Comparison of ENCODE assay signal across 15 cellular contexts in genomic region chr22:46828323-46829139, GRCh38.
DNase-seq lines count a peak whose midpoint lies in the region; ATAC-seq and TF ChIP-seq lines count a peak whose summit lies in the region.
"Had no signal": no experiment of that assay in that cellular context is flagged by ENCODE, and none has a peak within 500 bp of the region (broad histone marks: within the 10 kb centered on the region; RNA-seq: fewer than 3 reads in every experiment).

No MANE protein-coding gene starts in this region.

- peak overlapping the region; percentile 26 for H2BK5ac ChIP-seq in IMR-90 (ENCODE audit: low read depth, low read length, poor library complexity, severe bottlenecking)

- CTCF ChIA-PET in IMR-90 (lab: Yijun Ruan, JAX), result interaction anchor here (1.0 to 1.2 kb wide), 2 partner anchors 12 to 30 kb away, joined by 3 to 5 read pairs; no protein-coding TSS in a partner anchor

- H2BK15ac ChIP-seq in IMR-90 (ENCODE audit: low read depth, low read length), result 0 out of 3 replicates have a peak overlapping the region, but pooled peaks have one; percentile 25

- H2BK20ac ChIP-seq in IMR-90 (ENCODE audit: low read depth, low read length), result peak overlapping the region; percentile 35; the same call in 1 of the 2 replicates

- peak overlapping the region; percentile 77 for H2AK5ac ChIP-seq in IMR-90 (ENCODE audit: low read depth, low read length)

- peak overlapping the region; percentile 74 for H3K14ac ChIP-seq in IMR-90 (replicated peaks; ENCODE audit: low read depth, low read length)

- H3K9me1 ChIP-seq in IMR-90 (ENCODE audit: insufficient read depth, low read length), result peaks cover 35% of the 10 kb centered on the region

- H4K91ac ChIP-seq in IMR-90 (ENCODE audit: insufficient read depth, low read depth, low read length), result peak overlapping the region; percentile 70

- TF ChIP-seq POLR2A in IMR-90 (IDR thresholded peaks at IDR 0.05; ENCODE audit: low read depth, low read length), result no peak

- H3K4me1 ChIP-seq in IMR-90 (ENCODE audit: control insufficient read depth, insufficient read depth, low read length), result peaks cover 26% of the 10 kb centered on the region

- dilution Hi-C loops in IMR-90 (cut with HindIII; ENCODE audit: low sequenced_read_pairs, unreplicated experiment), result no loop called here

- H3K4me2 ChIP-seq in IMR-90 (ENCODE audit: low read depth, low read length), result no peak overlapping the region

- H3K27me3 ChIP-seq in IMR-90 (ENCODE audit: control insufficient read depth, insufficient read depth, low read length), result no peaks in the 10 kb centered on the region
- H3K27me3 ChIP-seq: right atrium auricular region had no signal

- no peak for ATAC-seq in IMR-90 (ENCODE audit: low read depth)
- no peak for ATAC-seq in activated T-cell treated with anti-CD3 and anti-CD28 coated beads, Interleukin-2, amount 50 U/mL, for 4 hours
- no peak for ATAC-seq in GM18517 (IDR thresholded peaks at IDR 0.05; ENCODE audit: unreplicated experiment)
- ATAC-seq: CD8-positive, alpha-beta T cell; stimulated activated naive CD8-positive, alpha-beta T cell treated with anti-CD3 and anti-CD28 coated beads, Interleukin-15, Interleukin-2, amounts not matched to agents 100 U/mL and 50 U/mL, for 24 hours; T-cell had no signal

- WGBS in IMR-90 (ENCODE audit: extremely low coverage in 2 of 2, insufficient read length in 1 of 2), 2 experiments, result no CpG with 5 or more reads among the region's 12 CpGs

- H3K18ac ChIP-seq in IMR-90 (ENCODE audit: low read depth, low read length), result peak overlapping the region; percentile 49

- peak overlapping the region; percentile 59 for H2BK120ac ChIP-seq in IMR-90 (ENCODE audit: low read depth, low read length)

- peak; percentile 12 for DNase-seq in Caki2 (ENCODE audit: low read depth)
- DNase-seq in IMR-90, result no peak
- peak; percentile 58 for DNase-seq in coronary artery (ENCODE audit: low spot score)
- DNase-seq in nephron progenitor cell, result no peak
- no peak for DNase-seq in immature natural killer cell
- no peak for DNase-seq in activated T-cell treated with anti-CD3 and anti-CD28 coated beads, Interleukin-2, amount 50 U/mL, for 4 hours
- DNase-seq: activated T-cell treated with anti-CD3 and anti-CD28 coated beads for 4 hours; CD8-positive, alpha-beta T cell; MV-4-11; naive B cell; OCI-M1; stimulated activated naive CD8-positive, alpha-beta T cell treated with anti-CD3 and anti-CD28 coated beads, Interleukin-15, Interleukin-2, amounts not matched to agents 100 U/mL and 50 U/mL, for 24 hours; T-cell had no signal

- H3K23ac ChIP-seq in IMR-90 (ENCODE audit: low read depth, low read length), result peak overlapping the region; percentile 29; the same call in 1 of the 2 replicates

- H3K4me1 Mint-ChIP-seq in nephron progenitor cell, result peaks cover 34% of the 10 kb centered on the region
- peaks cover 53 to 75% of the 10 kb centered on the region in 2 donors for H3K4me1 Mint-ChIP-seq in immature natural killer cell
- peaks cover 13% of the 10 kb centered on the region for H3K4me1 Mint-ChIP-seq in activated T-cell treated with anti-CD3 and anti-CD28 coated beads, Interleukin-2, amount 50 U/mL, for 4 hours (ENCODE audit: low read depth)

- peaks cover 29% of the 10 kb centered on the region; the same call in 1 of the 2 replicates for H4K20me1 ChIP-seq in IMR-90 (ENCODE audit: insufficient read depth, low read length)

- H3K9me3 ChIP-seq in IMR-90 (ENCODE audit: control insufficient read depth, insufficient read depth, low read length), result no peaks in the 10 kb centered on the region
- H3K9me3 ChIP-seq: right atrium auricular region had no signal

- in situ Hi-C loops in Caki2 (cut with HindIII; ENCODE audit: low pct_unique_long_range_greater_than_20kb, low sequenced_read_pairs) (no loop called here), IMR-90 (cut with MboI; ENCODE audit: low sequenced_read_pairs) (no loop called here)

- H3K4me3 ChIP-seq in IMR-90 (ENCODE audit: insufficient read depth, low read depth, low read length), result no peak overlapping the region
- H3K4me3 ChIP-seq in coronary artery, result no peak overlapping the region
- H3K4me3 ChIP-seq: right atrium auricular region had no signal

- H3K27ac Mint-ChIP-seq in nephron progenitor cell (peak overlapping the region; percentile 57), immature natural killer cell (peak overlapping the region in 1 of 6 donors; percentile 60)
- H3K27ac Mint-ChIP-seq: CD8-positive, alpha-beta T cell; T-cell had no signal

- no peak overlapping the region for H2AFZ ChIP-seq in IMR-90 (replicated peaks; ENCODE audit: low read length, poor library complexity)

- H3K36me3 Mint-ChIP-seq in nephron progenitor cell (ENCODE audit: low read depth) (peaks cover 63% of the 10 kb centered on the region), immature natural killer cell (peaks cover 3 to 7% (median 7%) of the 10 kb centered on the region in 3 donors)
- peaks cover 34% of the 10 kb centered on the region for H3K36me3 Mint-ChIP-seq in activated T-cell treated with anti-CD3 and anti-CD28 coated beads, Interleukin-2, amount 50 U/mL, for 4 hours (ENCODE audit: insufficient read depth)

- peaks cover 45 to 78% of the 10 kb centered on the region in 2 experiments for H3K79me1 ChIP-seq in IMR-90 (ENCODE audit: low read depth in 1 of 2, low read length in 2 of 2)

- H3K56ac ChIP-seq in IMR-90 (ENCODE audit: extremely low read depth, insufficient read depth, low read length), result no peak overlapping the region; the same call in none of the 2 replicates

- H3K9me3 Mint-ChIP-seq in nephron progenitor cell, result peaks cover 4% of the 10 kb centered on the region
- H3K9me3 Mint-ChIP-seq in immature natural killer cell, result no peaks in the 10 kb centered on the region
- no peaks in the 10 kb centered on the region for H3K9me3 Mint-ChIP-seq in activated T-cell treated with anti-CD3 and anti-CD28 coated beads, Interleukin-2, amount 50 U/mL, for 4 hours
- H3K9me3 Mint-ChIP-seq: CD8-positive, alpha-beta T cell had no signal

- H3K27me3 Mint-ChIP-seq in nephron progenitor cell (ENCODE audit: low read depth, poor library complexity) (peaks cover 3% of the 10 kb centered on the region), immature natural killer cell (ENCODE audit: low read depth in 3 of 3) (peaks cover 0 to 7% (median 4%) of the 10 kb centered on the region in 3 donors)
- no peaks in the 10 kb centered on the region for H3K27me3 Mint-ChIP-seq in activated T-cell treated with anti-CD3 and anti-CD28 coated beads, Interleukin-2, amount 50 U/mL, for 4 hours (ENCODE audit: low read depth)
- H3K27me3 Mint-ChIP-seq: naive B cell, T-cell had no signal

- H4K5ac ChIP-seq in IMR-90 (ENCODE audit: low read depth, low read length), result 0 out of 2 replicates have a peak overlapping the region, but pooled peaks have one; percentile 1

- H2AK9ac ChIP-seq in IMR-90 (replicated peaks; ENCODE audit: low read depth, low read length, poor library complexity), result no peak overlapping the region

- no peak for TF ChIP-seq RAD21 in IMR-90 (IDR thresholded peaks at IDR 0.05; ENCODE audit: low read length)

- peak overlapping the region in 1 of 2 experiments; percentile 51; a peak in 2 of 4 replicates for H4K8ac ChIP-seq in IMR-90 (ENCODE audit: low read depth in 2 of 2, low read length in 2 of 2)

- no TSS peak for BruUV-seq in IMR-90 (replicated peaks; lab: Mats Ljungman, UMichigan)

- H3K36me3 ChIP-seq in IMR-90 (ENCODE audit: control insufficient read depth, insufficient read depth, low read length), result no peaks in the 10 kb centered on the region
- H3K36me3 ChIP-seq: right atrium auricular region had no signal

- intact Hi-C loops in IMR-90 (cut with micrococcal nuclease), result no loop called here

- H3K4me3 Mint-ChIP-seq in nephron progenitor cell (no peak overlapping the region), immature natural killer cell (no peak overlapping the region)
- H3K4me3 Mint-ChIP-seq in activated T-cell treated with anti-CD3 and anti-CD28 coated beads, Interleukin-2, amount 50 U/mL, for 4 hours, result no peak overlapping the region
- H3K4me3 Mint-ChIP-seq: CD8-positive, alpha-beta T cell; T-cell had no signal

- POLR2A ChIA-PET in IMR-90 (lab: Charles Lee; ENCODE audit: unreplicated experiment), result no interaction called here

- peak overlapping the region; percentile 64 for H3K4ac ChIP-seq in IMR-90 (ENCODE audit: low read depth, low read length)

- H3K9ac ChIP-seq in IMR-90 (ENCODE audit: low read depth, low read length), result no peak overlapping the region

- H3K27ac ChIP-seq in IMR-90 (ENCODE audit: insufficient read depth, low read length) (peak overlapping the region; percentile 29), coronary artery (no peak overlapping the region)
- H3K27ac ChIP-seq: right atrium auricular region had no signal

- TF ChIP-seq CTCF in IMR-90 (conservative IDR thresholded peaks at IDR 0.05; ENCODE audit: low read depth, low read length) (no peak), coronary artery (IDR thresholded peaks at IDR 0.05) (no peak), nephron progenitor cell (IDR thresholded peaks at IDR 0.05) (no peak)

TF ChIP-seq in IMR-90, 13 proteins besides CTCF, POLR2A, EP300 and RAD21:
- TF ChIP-seq FOS (IDR thresholded peaks at IDR 0.05; ENCODE audit: low read depth, low read length) (no peak), MAFK (IDR thresholded peaks at IDR 0.05; ENCODE audit: low read depth, low read length) (no peak), USF2 (IDR thresholded peaks at IDR 0.05; ENCODE audit: low read depth, low read length) (no peak), SMC3 (IDR thresholded peaks at IDR 0.05; ENCODE audit: low read depth, low read length) (no peak), MXI1 (IDR thresholded peaks at IDR 0.05; ENCODE audit: borderline replicate concordance, low read depth, low read length) (no peak)
TF ChIP-seq in IMR-90: peak in this region for 0.

Comparison
In these comparisons a context has a peak if more than half of its experiments do, and no peak if none do; other contexts are left out.
1. DNase-seq: peak in Caki2 (single experiment) and coronary artery (single experiment); none in IMR-90 (single experiment), nephron progenitor cell (single experiment), immature natural killer cell (0 of 3) and activated T-cell treated with anti-CD3 and anti-CD28 coated beads, Interleukin-2, amount 50 U/mL, for 4 hours (single experiment).